Comparison of ENCODE assay signal across 14 cellular contexts in the genomic region with DNA sequence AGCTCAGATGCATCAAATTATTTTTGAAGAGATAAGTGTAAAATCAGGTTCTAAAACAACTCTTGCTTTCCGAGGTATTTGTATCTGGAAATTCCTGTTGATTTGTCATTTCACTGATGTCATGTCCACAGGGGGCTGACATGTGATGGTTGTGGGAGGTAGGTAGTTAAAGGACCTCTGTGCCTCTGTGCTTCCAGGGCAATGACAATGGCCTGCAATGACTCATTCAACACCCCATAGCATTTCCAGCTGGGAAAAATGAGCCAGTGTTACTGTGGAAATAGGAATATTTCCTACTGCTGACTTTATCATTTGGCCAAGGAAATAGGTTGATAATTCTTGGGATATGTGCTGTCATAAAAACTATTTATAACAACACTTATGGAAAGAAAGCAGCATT.
DNase-seq lines count a peak whose midpoint lies in the region; ATAC-seq, FAIRE-seq and TF ChIP-seq lines count a peak whose summit lies in the region.
"Had no signal": no experiment of that assay in that cellular context is flagged by ENCODE, and none has a peak within 500 bp of the region (broad histone marks: within the 10 kb centered on the region; RNA-seq: fewer than 3 reads in every experiment).

No MANE protein-coding gene starts in this region.

- no peak for TF ChIP-seq RAD21 in HepG2 (CRISPR knock-in tag; IDR thresholded peaks at IDR 0.05)

- no peak for FAIRE-seq in HepG2 (lab: Jason Lieb, UNC)

- no peak overlapping the region for H3K27ac ChIP-seq in brain microvascular endothelial cell
- H3K27ac ChIP-seq in thyroid gland: no peak overlapping the region
- H3K27ac ChIP-seq in HepG2 (ENCODE audit: extremely low read length, insufficient read depth, low read length): no peak overlapping the region
- no peak overlapping the region for H3K27ac ChIP-seq in smooth muscle cell (ENCODE audit: low read depth)
- H3K27ac ChIP-seq: C4-2B had no signal

- H4K20me1 ChIP-seq in HepG2 (ENCODE audit: insufficient read depth, low read length): no peaks in the 10 kb centered on the region
- H4K20me1 ChIP-seq in smooth muscle cell (ENCODE audit: low read depth): no peaks in the 10 kb centered on the region

- H3K79me2 ChIP-seq in HepG2 (ENCODE audit: insufficient read depth, low read length) (no peaks in the 10 kb centered on the region), smooth muscle cell (ENCODE audit: low read depth) (no peaks in the 10 kb centered on the region)

- H3K9me3 ChIP-seq in thyroid gland (no peaks in the 10 kb centered on the region), HepG2 (ENCODE audit: low read length) (no peaks in the 10 kb centered on the region), smooth muscle cell (replicated peaks; ENCODE audit: low read depth) (no peaks in the 10 kb centered on the region)

- H3K4me3 ChIP-seq in brain microvascular endothelial cell (ENCODE audit: low read depth, low read length): no peak overlapping the region
- no peak overlapping the region for H3K4me3 ChIP-seq in thyroid gland (replicated peaks in 1 of 3)
- H3K4me3 ChIP-seq in HepG2 (replicated peaks in 1 of 3; ENCODE audit: insufficient read depth in 1 of 3, low read depth in 2 of 3, low read length in 3 of 3): no peak overlapping the region
- no peak overlapping the region for H3K4me3 ChIP-seq in smooth muscle cell

- H3F3A ChIP-seq in smooth muscle cell (ENCODE audit: low read depth): no peaks in the 10 kb centered on the region

- H3K9ac ChIP-seq in HepG2 (ENCODE audit: insufficient read depth, low read depth, low read length): no peak overlapping the region
- H3K9ac ChIP-seq in smooth muscle cell (ENCODE audit: low read depth): no peak overlapping the region

- TF ChIP-seq CTCF in brain microvascular endothelial cell (IDR thresholded peaks at IDR 0.05; ENCODE audit: low read depth, low read length, missing control alignments) (no peak), thyroid gland (IDR thresholded peaks at IDR 0.05) (no peak), HepG2 (CRISPR knock-in tag; IDR thresholded peaks at IDR 0.05) (no peak), smooth muscle cell (IDR thresholded peaks at IDR 0.05; ENCODE audit: borderline replicate concordance, insufficient read depth, poor library complexity, severe bottlenecking) (no peak)

- CTCF ChIA-PET in HepG2 (lab: Yijun Ruan, JAX; ENCODE audit: low intra/inter-chr PET ratio, low total read pairs): no interaction called here

- H3K4me1 ChIP-seq in thyroid gland (no peaks in the 10 kb centered on the region), HepG2 (ENCODE audit: insufficient read depth, low read length) (no peaks in the 10 kb centered on the region), smooth muscle cell (ENCODE audit: low read depth) (no peaks in the 10 kb centered on the region)

- H3K4me2 ChIP-seq in HepG2 (ENCODE audit: low read depth, low read length): no peak overlapping the region
- no peak overlapping the region for H3K4me2 ChIP-seq in smooth muscle cell

- H2AFZ ChIP-seq in HepG2 (ENCODE audit: low read length) (no peak overlapping the region), smooth muscle cell (ENCODE audit: low read depth) (no peak overlapping the region)

- ATAC-seq in HepG2: no peak
- ATAC-seq: activated CD8-positive, alpha-beta memory T cell treated with anti-CD3 and anti-CD28 coated beads, Interleukin-2, amount 10 ng/mL, durations not matched to agents 7 days and 5 days; stimulated activated memory B cell treated with anti-CD40 and anti-IgM and Interleukin-4, amounts not matched to agents 10 μg/mL and 1 μg/mL and 100 μg/mL, for 72 hours had no signal

- WGBS in thyroid gland, 2 donors: 65 to 79% methylated on average over 1 of the region's 1 CpG
- 4% methylated on average over 1 of the region's 1 CpG for WGBS in HepG2 (ENCODE audit: low lambda C conversion rate)
- WGBS in smooth muscle cell (ENCODE audit: low lambda C conversion rate): 28% methylated on average over 1 of the region's 1 CpG

- POLR2A ChIA-PET in HepG2 (lab: Yijun Ruan, JAX): no interaction called here

- no peaks in the 10 kb centered on the region for H3K27me3 ChIP-seq in brain microvascular endothelial cell (replicated peaks)
- no peaks in the 10 kb centered on the region for H3K27me3 ChIP-seq in thyroid gland
- no peaks in the 10 kb centered on the region for H3K27me3 ChIP-seq in HepG2 (ENCODE audit: control insufficient read depth in 1 of 2, insufficient read depth in 2 of 2, low read length in 2 of 2)
- H3K27me3 ChIP-seq in smooth muscle cell (ENCODE audit: low read depth): no peaks in the 10 kb centered on the region

- TF ChIP-seq EP300 in HepG2 (IDR thresholded peaks at IDR 0.05; ENCODE audit: low read depth in 2 of 2, low read length in 2 of 2) (no peak), HepG2 (CRISPR knock-in tag; IDR thresholded peaks at IDR 0.05; ENCODE audit: borderline replicate concordance) (no peak)

- intact Hi-C loops in thyroid gland (cut with DNase I) (no loop called here), HepG2 (cut with micrococcal nuclease; ENCODE audit: unreplicated experiment) (no loop called here)

- peaks cover 31% of the 10 kb centered on the region for H3K36me3 ChIP-seq in brain microvascular endothelial cell (replicated peaks)
- no peaks in the 10 kb centered on the region for H3K36me3 ChIP-seq in thyroid gland
- no peaks in the 10 kb centered on the region for H3K36me3 ChIP-seq in HepG2 (replicated peaks in 1 of 2; ENCODE audit: control insufficient read depth in 1 of 2, insufficient read depth in 2 of 2, low read length in 2 of 2)
- H3K36me3 ChIP-seq in smooth muscle cell (ENCODE audit: low read depth): no peaks in the 10 kb centered on the region

- DNase-seq in AG20443 (ENCODE audit: low spot score) (peak; percentile 53), HCEC 1CT (peak; percentile 12), brain microvascular endothelial cell (peak; percentile 56), islet precursor cell (peak; percentile 61), thyroid gland (no peak), NCI-H187 (lab: John Stamatoyannopoulos, UW) (no peak), HepG2 (ENCODE audit: low spot score) (no peak), smooth muscle cell (lab: John Stamatoyannopoulos, UW; ENCODE audit: unreplicated experiment) (no peak)
- DNase-seq: activated CD8-positive, alpha-beta memory T cell treated with anti-CD3 and anti-CD28 coated beads, Interleukin-2, amount 10 ng/mL, durations not matched to agents 7 days and 5 days; KBM-7; NCI-H1694 treated with DMSO at 0.1 percent for 48 hours; stimulated activated CD4-positive, alpha-beta T cell treated with anti-CD3 and anti-CD28 coated beads, Interleukin-4, amount 100 ng/mL, for 1 hour had no signal

- TF ChIP-seq POLR2A in thyroid gland (IDR thresholded peaks at IDR 0.05) (no peak), HepG2 (IDR thresholded peaks at IDR 0.05; ENCODE audit: insufficient read depth in 1 of 2, low read depth in 2 of 2, low read length in 2 of 2) (no peak)

- BruUV-seq in HepG2 (replicated peaks; lab: Mats Ljungman, UMichigan): no TSS peak

- in situ Hi-C loops in brain microvascular endothelial cell (cut with HindIII; ENCODE audit: low pct_ligation_motif_present, low sequenced_read_pairs): no loop called here
- in situ Hi-C loops in HepG2 (cut with HindIII; ENCODE audit: extremely low pct_ligation_motif_present, low pct_unique_long_range_greater_than_20kb): no loop called here

TF ChIP-seq in HepG2, 621 proteins besides CTCF, POLR2A, EP300 and RAD21:
- TF ChIP-seq NFYB (CRISPR knock-in tag; IDR thresholded peaks at IDR 0.05): no peak
- TF ChIP-seq JUND (CRISPR knock-in tag; IDR thresholded peaks at IDR 0.05): no peak
- TF ChIP-seq ZNF234 (CRISPR knock-in tag; conservative IDR thresholded peaks at IDR 0.05): no peak
- TF ChIP-seq ZSCAN30 (CRISPR knock-in tag; IDR thresholded peaks at IDR 0.05): no peak
- no peak for TF ChIP-seq ZMYM3 (CRISPR knock-in tag; IDR thresholded peaks at IDR 0.05)
- TF ChIP-seq NR1H2 (CRISPR knock-in tag; IDR thresholded peaks at IDR 0.05; ENCODE audit: borderline replicate concordance, low read depth): no peak
- TF ChIP-seq ZNF224 (CRISPR knock-in tag; IDR thresholded peaks at IDR 0.05): no peak
- TF ChIP-seq PAX8 (CRISPR knock-in tag; IDR thresholded peaks at IDR 0.05; ENCODE audit: borderline replicate concordance): no peak
- TF ChIP-seq ATF7 (IDR thresholded peaks at IDR 0.05): no peak
- TF ChIP-seq ATF7 (CRISPR knock-in tag; IDR thresholded peaks at IDR 0.05): no peak
TF ChIP-seq in HepG2: peak in this region for 0.

Comparison
In these comparisons a context has a peak if more than half of its experiments do, and no peak if none do; other contexts are left out.
1. DNase-seq: peak in AG20443 (single experiment), HCEC 1CT (single experiment), brain microvascular endothelial cell (single experiment) and islet precursor cell (single experiment); none in thyroid gland (0 of 2), NCI-H187 (0 of 2), HepG2 (single experiment) and smooth muscle cell (single experiment).